In the genomic region with DNA sequence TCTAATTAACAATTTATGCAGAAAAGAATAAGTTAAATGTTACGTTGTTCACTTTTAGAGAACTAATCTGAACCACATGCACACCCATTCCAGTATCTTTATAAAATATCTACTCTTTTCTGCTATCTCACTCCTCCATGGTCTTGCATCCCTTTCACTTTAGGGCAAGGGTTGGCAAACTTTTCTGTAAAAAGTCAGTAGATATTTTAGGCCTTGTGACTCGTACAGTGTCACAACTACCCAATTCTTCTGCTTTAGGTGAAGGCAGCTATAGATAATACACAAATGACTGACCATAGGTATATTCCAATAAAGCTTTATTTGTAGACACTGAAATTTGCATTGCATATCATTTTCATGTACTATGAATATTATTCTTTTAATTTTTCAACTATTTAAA, we compare ENCODE assay signal across 20 cellular contexts.
"Had no signal": no experiment of that assay in that cellular context is flagged by ENCODE, and none has a peak within 500 bp of the region (broad histone marks: within the 10 kb centered on the region; RNA-seq: fewer than 3 reads in every experiment).

No MANE protein-coding gene starts in this region.

- ATAC-seq: heart left ventricle; left colon; left ventricle myocardium superior; naive thymus-derived CD4-positive, alpha-beta T cell; psoas muscle; right lobe of liver; stimulated activated memory B cell treated with anti-CD40 and anti-IgM and Interleukin-4, amounts not matched to agents 10 μg/mL and 1 μg/mL and 100 μg/mL, for 72 hours had no signal

- H3K9me3 Mint-ChIP-seq: naive thymus-derived CD4-positive, alpha-beta T cell; stimulated activated memory B cell treated with anti-CD40 and anti-IgM and Interleukin-4, amounts not matched to agents 10 μg/mL and 1 μg/mL and 100 μg/mL, for 72 hours; stimulated activated naive CD8-positive, alpha-beta T cell treated with anti-CD3 and anti-CD28 coated beads, Interleukin-15, Interleukin-2, amounts not matched to agents 100 ng/mL and 50 ng/mL, for 24 hours had no signal

- H3K4me3 ChIP-seq: heart left ventricle, psoas muscle, right lobe of liver, spleen, tibial artery, upper lobe of left lung, uterus had no signal

- H3K36me3 Mint-ChIP-seq: stimulated activated memory B cell treated with anti-CD40 and anti-IgM and Interleukin-4, amounts not matched to agents 10 μg/mL and 1 μg/mL and 100 μg/mL, for 72 hours had no signal

- H3K27ac Mint-ChIP-seq: naive thymus-derived CD4-positive, alpha-beta T cell; stimulated activated memory B cell treated with anti-CD40 and anti-IgM and Interleukin-4, amounts not matched to agents 10 μg/mL and 1 μg/mL and 100 μg/mL, for 72 hours had no signal

- H3K4me3 Mint-ChIP-seq: naive thymus-derived CD4-positive, alpha-beta T cell; stimulated activated memory B cell treated with anti-CD40 and anti-IgM and Interleukin-4, amounts not matched to agents 10 μg/mL and 1 μg/mL and 100 μg/mL, for 72 hours; stimulated activated naive CD8-positive, alpha-beta T cell treated with anti-CD3 and anti-CD28 coated beads, Interleukin-15, Interleukin-2, amounts not matched to agents 100 ng/mL and 50 ng/mL, for 24 hours had no signal

- DNase-seq: dermis blood vessel endothelial cell; foreskin melanocyte; heart left ventricle; hippocampal formation; left colon; left ventricle myocardium superior; mesendoderm; naive thymus-derived CD4-positive, alpha-beta T cell; psoas muscle; retina; right lobe of liver; spleen; stimulated activated CD4-positive, alpha-beta T cell treated with anti-CD3 and anti-CD28 coated beads, Interleukin-15, amount 100 ng/mL, for 24 hours; stimulated activated CD4-positive, alpha-beta T cell treated with anti-CD3 and anti-CD28 coated beads, Interleukin-1b, Interleukin-23, amount 100 ng/mL, for 48 hours; stimulated activated CD4-positive, alpha-beta T cell treated with anti-CD3 and anti-CD28 coated beads, Interleukin-4, amount 100 ng/mL, for 24 hours; tibial artery; upper lobe of left lung; uterus had no signal
